Comparison of ENCODE assay signal across 1 cellular context in genomic region chr11:3111919-3112690, GRCh38.
TF ChIP-seq lines count a peak whose summit lies in the region.

No MANE protein-coding gene starts in this region.

TF ChIP-seq in GM23338, 12 proteins besides CTCF, POLR2A, EP300 and RAD21 (continued from another document):
- TF ChIP-seq ZNF462 (CRISPR knock-in tag; IDR thresholded peaks at IDR 0.05) (no peak), EZH2 (IDR thresholded peaks at IDR 0.05; ENCODE audit: low read depth, unreplicated experiment) (no peak), STAT1 (IDR thresholded peaks at IDR 0.05; ENCODE audit: unreplicated experiment) (no peak), POLR2AphosphoS5 (IDR thresholded peaks at IDR 0.05; ENCODE audit: low read depth) (no peak)
